Comparison of ENCODE assay signal across 22 cellular contexts in the genomic region with DNA sequence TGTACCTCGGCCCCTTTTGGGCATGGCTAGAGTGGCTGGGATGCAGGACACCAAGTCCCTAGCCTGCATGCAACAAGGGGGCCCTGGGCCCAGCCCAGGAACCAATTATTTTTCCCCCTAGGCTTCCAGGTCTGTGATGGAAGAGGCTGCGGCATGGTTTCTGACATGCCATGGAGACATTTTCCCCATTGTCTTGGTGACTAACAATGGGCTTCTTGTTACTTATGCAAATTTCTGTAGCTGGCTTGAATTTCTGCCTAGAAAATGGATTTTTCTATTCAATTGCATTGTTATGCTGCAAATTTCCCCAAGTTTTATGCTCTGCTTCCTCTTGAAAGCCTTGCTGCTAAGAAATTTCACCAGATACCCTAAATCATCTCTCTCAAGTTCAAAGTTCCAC.
"Had no signal": no experiment of that assay in that cellular context is flagged by ENCODE, and none has a peak within 500 bp of the region (broad histone marks: within the 10 kb centered on the region; RNA-seq: fewer than 3 reads in every experiment).

No MANE protein-coding gene starts in this region.

- DNase-seq: heart right ventricle; left colon; left lung; lower lobe of right lung; mammary epithelial cell; mesendoderm; mucosa of descending colon; naive thymus-derived CD4-positive, alpha-beta T cell; ovary; right lobe of liver; stimulated activated CD4-positive, alpha-beta T cell treated with anti-CD3 and anti-CD28 coated beads, Interleukin-1b, Interleukin-23, amount 100 ng/mL, for 48 hours; stimulated activated CD4-positive, alpha-beta T cell treated with anti-CD3 and anti-CD28 coated beads, Interleukin-2, amount 100 ng/mL, for 48 hours; stimulated activated CD4-positive, alpha-beta T cell treated with anti-CD3 and anti-CD28 coated beads, Interleukin-4, amount 100 ng/mL, for 4 hours; stimulated activated CD8-positive, alpha-beta memory T cell treated with anti-CD3 and anti-CD28 coated beads, Interleukin-4, amount 100 ng/mL, for 48 hours; stimulated activated naive CD4-positive, alpha-beta T cell treated with Interleukin-2 at 50 U/mL for 16 hours; stimulated activated naive CD8-positive, alpha-beta T cell treated with anti-CD3 and anti-CD28 coated beads, Interleukin-15, amount 100 ng/mL, for 72 hours; testis; tibial artery; trophoblast cell; upper lobe of right lung had no signal

- ATAC-seq: heart right ventricle; left colon; left lung; lower lobe of right lung; mucosa of descending colon; naive thymus-derived CD4-positive, alpha-beta T cell; natural killer cell treated with Interleukin-12 subunit alpha and Interleukin-12 subunit beta and Interleukin-15 and Interleukin-18, amount 100 ng/mL, for 72 hours; right lobe of liver; stimulated activated memory B cell treated with anti-CD40 and anti-IgM and Interleukin-4, amounts not matched to agents 10 μg/mL and 1 μg/mL and 100 μg/mL, for 72 hours; stimulated activated naive CD8-positive, alpha-beta T cell treated with anti-CD3 and anti-CD28 coated beads, Interleukin-15, amount 100 ng/mL, for 72 hours; upper lobe of right lung had no signal
